14 cellular contexts compared by ENCODE assay signal in genomic region chr9:16138561-16138960, GRCh38.
"Had no signal": no experiment of that assay in that cellular context is flagged by ENCODE, and none has a peak within 500 bp of the region (broad histone marks: within the 10 kb centered on the region; RNA-seq: fewer than 3 reads in every experiment).

No MANE protein-coding gene starts in this region.

- H3K36me3 ChIP-seq: right atrium auricular region, spleen, thoracic aorta had no signal

- H3K27ac Mint-ChIP-seq: activated CD4-positive, alpha-beta memory T cell treated with anti-CD3 and anti-CD28 coated beads, Interleukin-2, amount 10 ng/mL, durations not matched to agents 7 days and 5 days; activated CD4-positive, alpha-beta T cell treated with anti-CD3 and anti-CD28 coated beads for 36 hours; activated naive CD4-positive, alpha-beta T cell treated with anti-CD3 and anti-CD28 coated beads, Interleukin-2, amount 50 U/mL, for 24 hours; activated T-cell treated with anti-CD3 and anti-CD28 coated beads, Interleukin-2, amount 50 U/mL, for 24 hours had no signal

- H3K4me3 ChIP-seq: right atrium auricular region, spleen, thoracic aorta had no signal

- H3K27me3 ChIP-seq: right atrium auricular region had no signal

- H3K9me3 Mint-ChIP-seq: activated CD4-positive, alpha-beta memory T cell treated with anti-CD3 and anti-CD28 coated beads, Interleukin-2, amount 10 ng/mL, durations not matched to agents 7 days and 5 days; activated naive CD4-positive, alpha-beta T cell treated with anti-CD3 and anti-CD28 coated beads, Interleukin-2, amount 50 U/mL, for 24 hours had no signal

- H3K9me3 ChIP-seq: right atrium auricular region, spleen, thoracic aorta had no signal

- H3K4me3 Mint-ChIP-seq: activated CD4-positive, alpha-beta memory T cell treated with anti-CD3 and anti-CD28 coated beads, Interleukin-2, amount 10 ng/mL, durations not matched to agents 7 days and 5 days; activated CD4-positive, alpha-beta T cell treated with anti-CD3 and anti-CD28 coated beads for 36 hours; activated naive CD4-positive, alpha-beta T cell treated with anti-CD3 and anti-CD28 coated beads, Interleukin-2, amount 50 U/mL, for 24 hours; activated T-cell treated with anti-CD3 and anti-CD28 coated beads, Interleukin-2, amount 50 U/mL, for 24 hours; naive thymus-derived CD4-positive, alpha-beta T cell had no signal

- H3K4me1 ChIP-seq: spleen had no signal

- H3K4me1 Mint-ChIP-seq: activated CD4-positive, alpha-beta memory T cell treated with anti-CD3 and anti-CD28 coated beads, Interleukin-2, amount 10 ng/mL, durations not matched to agents 7 days and 5 days; activated CD4-positive, alpha-beta T cell treated with anti-CD3 and anti-CD28 coated beads for 36 hours; activated naive CD4-positive, alpha-beta T cell treated with anti-CD3 and anti-CD28 coated beads, Interleukin-2, amount 50 U/mL, for 24 hours had no signal

- DNase-seq: activated CD4-positive, alpha-beta memory T cell treated with anti-CD3 and anti-CD28 coated beads, Interleukin-2, amount 10 ng/mL, durations not matched to agents 7 days and 5 days; activated CD4-positive, alpha-beta T cell treated with anti-CD3 and anti-CD28 coated beads for 36 hours; activated effector memory CD4-positive, alpha-beta T cell treated with Interleukin-2 at 50 U/mL for 16 hours; activated T-cell treated with anti-CD3 and anti-CD28 coated beads, Interleukin-2, amount 50 U/mL, for 24 hours; amygdala; effector memory CD4-positive, alpha-beta T cell; foreskin keratinocyte; naive thymus-derived CD4-positive, alpha-beta T cell; spleen; T-helper 2 cell had no signal

- H3K27ac ChIP-seq: foreskin keratinocyte, right atrium auricular region, spleen, thoracic aorta had no signal

- H3K36me3 Mint-ChIP-seq: activated naive CD4-positive, alpha-beta T cell treated with anti-CD3 and anti-CD28 coated beads, Interleukin-2, amount 50 U/mL, for 24 hours; brain; naive thymus-derived CD4-positive, alpha-beta T cell had no signal

- H3K27me3 Mint-ChIP-seq: activated CD4-positive, alpha-beta memory T cell treated with anti-CD3 and anti-CD28 coated beads, Interleukin-2, amount 10 ng/mL, durations not matched to agents 7 days and 5 days; activated T-cell treated with anti-CD3 and anti-CD28 coated beads, Interleukin-2, amount 50 U/mL, for 24 hours; brain had no signal

- ATAC-seq: activated CD4-positive, alpha-beta T cell treated with anti-CD3 and anti-CD28 coated beads for 36 hours; foreskin keratinocyte; naive thymus-derived CD4-positive, alpha-beta T cell had no signal
